17 cellular contexts compared by ENCODE assay signal in genomic region chrX:39163585-39163984, GRCh38.
DNase-seq lines count a peak whose midpoint lies in the region; ATAC-seq and FAIRE-seq lines count a peak whose summit lies in the region.
"Had no signal": no experiment of that assay in that cellular context is flagged by ENCODE, and none has a peak within 500 bp of the region (broad histone marks: within the 10 kb centered on the region; RNA-seq: fewer than 3 reads in every experiment).

No MANE protein-coding gene starts in this region.

- DNase-seq in activated CD4-positive, CD25-positive, alpha-beta regulatory T cell treated with anti-CD3 and anti-CD28 coated beads, Interleukin-2, amount 50 U/mL, for 72 hours = no peak
- DNase-seq in activated effector memory CD4-positive, alpha-beta T cell treated with anti-CD3 and anti-CD28 coated beads, Interleukin-2, amount 50 U/mL, for 16 hours = peak; percentile 64
- DNase-seq in activated effector memory CD4-positive, alpha-beta T cell treated with Interleukin-2 at 50 U/mL for 16 hours = no peak
- DNase-seq in GM18507 (ENCODE audit: extremely low spot score, insufficient read length, low read depth) (no peak), kidney glomerular epithelial cell (lab: John Stamatoyannopoulos, UW) (no peak), DMS53 (lab: John Stamatoyannopoulos, UW) (no peak)
- DNase-seq in activated naive CD4-positive, alpha-beta T cell treated with anti-CD3 and anti-CD28 coated beads, Interleukin-2, amount 50 U/mL, for 72 hours (ENCODE audit: low spot score in 2 of 2) = peak in 1 of 2 donors; percentile 18
- DNase-seq: CD8-positive, alpha-beta T cell; GF-D8; GM23248; MG63; NCI-H1105; NCI-H1694 treated with DMSO at 0.1 percent for 48 hours; NK-92 treated with Interleukin-12 subunit alpha and Interleukin-12 subunit beta, amount 100 ng/mL, for 24 hours had no signal

- H3K27ac Mint-ChIP-seq in activated naive CD4-positive, alpha-beta T cell treated with anti-CD3 and anti-CD28 coated beads, Interleukin-2, amount 50 U/mL, for 72 hours = peak overlapping the region in 1 of 2 donors; percentile 91
- H3K27ac Mint-ChIP-seq: CD8-positive, alpha-beta T cell had no signal

- no peaks in the 10 kb centered on the region for H3K36me3 Mint-ChIP-seq in activated naive CD4-positive, alpha-beta T cell treated with anti-CD3 and anti-CD28 coated beads, Interleukin-2, amount 50 U/mL, for 72 hours
- H3K36me3 Mint-ChIP-seq: CD8-positive, alpha-beta T cell had no signal

- FAIRE-seq in GM18507 (lab: Jason Lieb, UNC) = peak; percentile 21
- FAIRE-seq: D721Med had no signal

- H3K9me3 Mint-ChIP-seq in activated naive CD4-positive, alpha-beta T cell treated with anti-CD3 and anti-CD28 coated beads, Interleukin-2, amount 50 U/mL, for 72 hours = no peaks in the 10 kb centered on the region
- H3K9me3 Mint-ChIP-seq: CD8-positive, alpha-beta T cell had no signal

- peak; percentile 78 to 83 for ATAC-seq in activated CD4-positive, CD25-positive, alpha-beta regulatory T cell treated with anti-CD3 and anti-CD28 coated beads, Interleukin-2, amount 50 U/mL, for 24 hours
- peak; percentile 83 to 91 for ATAC-seq in activated naive CD4-positive, alpha-beta T cell treated with anti-CD3 and anti-CD28 coated beads, Interleukin-2, amount 50 U/mL, for 72 hours
- ATAC-seq: CD8-positive, alpha-beta T cell; HCT116 had no signal
